Comparison of ENCODE assay signal across 8 cellular contexts in genomic region chr14:32259368-32260013, GRCh38.
DNase-seq lines count a peak whose midpoint lies in the region; ATAC-seq lines count a peak whose summit lies in the region.

No MANE protein-coding gene starts in this region.

- peaks cover 16% of the 10 kb centered on the region for H3K4me1 Mint-ChIP-seq in activated naive CD8-positive, alpha-beta T cell treated with anti-CD3 and anti-CD28 coated beads, Interleukin-2, amount 50 U/mL, for 24 hours

- ATAC-seq in GM21717 (IDR thresholded peaks at IDR 0.05; ENCODE audit: unreplicated experiment) = peak; percentile 87
- peak; percentile 92 for ATAC-seq in activated naive CD8-positive, alpha-beta T cell treated with anti-CD3 and anti-CD28 coated beads, Interleukin-2, amount 50 U/mL, for 24 hours

- peaks cover 13% of the 10 kb centered on the region for H3K9me3 Mint-ChIP-seq in activated naive CD8-positive, alpha-beta T cell treated with anti-CD3 and anti-CD28 coated beads, Interleukin-2, amount 50 U/mL, for 24 hours

- no peak overlapping the region for H3K4me3 Mint-ChIP-seq in activated naive CD8-positive, alpha-beta T cell treated with anti-CD3 and anti-CD28 coated beads, Interleukin-2, amount 50 U/mL, for 24 hours

- DNase-seq in NK-92 treated with Interleukin-12 subunit alpha and Interleukin-12 subunit beta, amount 100 ng/mL, for 24 hours (lab: John Stamatoyannopoulos, UW) = peak; percentile 26
- DNase-seq in NK-92 (lab: John Stamatoyannopoulos, UW; ENCODE audit: unreplicated experiment) = no peak
- DNase-seq in HPDE6-E6E7 (ENCODE audit: extremely low spot score) = peak; percentile 58
- no peak for DNase-seq in activated naive CD8-positive, alpha-beta T cell treated with anti-CD3 and anti-CD28 coated beads, Interleukin-2, amount 50 U/mL, for 24 hours
- peak; percentile 49 for DNase-seq in non-pigmented ciliary epithelial cell (ENCODE audit: low read depth)
- DNase-seq in stimulated activated CD4-positive, alpha-beta T cell treated with anti-CD3 and anti-CD28 coated beads, Interleukin-4, amount 100 ng/mL, for 24 hours = no peak
- DNase-seq in NOMO-1 treated with dmso at 0.1 percent for 144 hours (lab: John Stamatoyannopoulos, UW; ENCODE audit: unreplicated experiment) = no peak

- H3K27me3 Mint-ChIP-seq in activated naive CD8-positive, alpha-beta T cell treated with anti-CD3 and anti-CD28 coated beads, Interleukin-2, amount 50 U/mL, for 24 hours = no peaks in the 10 kb centered on the region

- H3K36me3 Mint-ChIP-seq in activated naive CD8-positive, alpha-beta T cell treated with anti-CD3 and anti-CD28 coated beads, Interleukin-2, amount 50 U/mL, for 24 hours (ENCODE audit: low read depth) = peaks cover 5% of the 10 kb centered on the region

- H3K27ac Mint-ChIP-seq in activated naive CD8-positive, alpha-beta T cell treated with anti-CD3 and anti-CD28 coated beads, Interleukin-2, amount 50 U/mL, for 24 hours = peak overlapping the region; percentile 57

Comparison
In these comparisons a context has a peak if more than half of its experiments do, and no peak if none do; other contexts are left out.
1. DNase-seq: peak in NK-92 treated with Interleukin-12 subunit alpha and Interleukin-12 subunit beta, amount 100 ng/mL, for 24 hours (single experiment), HPDE6-E6E7 (single experiment) and non-pigmented ciliary epithelial cell (single experiment); none in NK-92 (single experiment), activated naive CD8-positive, alpha-beta T cell treated with anti-CD3 and anti-CD28 coated beads, Interleukin-2, amount 50 U/mL, for 24 hours (single experiment), stimulated activated CD4-positive, alpha-beta T cell treated with anti-CD3 and anti-CD28 coated beads, Interleukin-4, amount 100 ng/mL, for 24 hours (single experiment) and NOMO-1 treated with dmso at 0.1 percent for 144 hours (single experiment).